Comparison of ENCODE assay signal across 1 cellular context in genomic region chr22:30404307-30404706, GRCh38.
TF ChIP-seq lines count a peak whose summit lies in the region.

No MANE protein-coding gene starts in this region.

TF ChIP-seq in HepG2, 621 proteins besides CTCF, POLR2A, EP300 and RAD21 (continues in another document):
- TF ChIP-seq FOXJ3 (CRISPR knock-in tag; IDR thresholded peaks at IDR 0.05; ENCODE audit: borderline replicate concordance), result 0 out of 2 replicates have a peak, but pooled peaks have one; percentile 41
- TF ChIP-seq BRD4 (CRISPR knock-in tag; IDR thresholded peaks at IDR 0.05), result no peak
- peak; percentile 34; the same call in 1 of the 2 replicates for TF ChIP-seq CREM (IDR thresholded peaks at IDR 0.05)
- no peak for TF ChIP-seq CREM (CRISPR knock-in tag; IDR thresholded peaks at IDR 0.05)
- TF ChIP-seq ONECUT2 (CRISPR knock-in tag; IDR thresholded peaks at IDR 0.05), result peak; percentile 59; the same call in 1 of the 2 replicates
- TF ChIP-seq ZMYM3 (CRISPR knock-in tag; IDR thresholded peaks at IDR 0.05), result peak; percentile 49; the same call in 1 of the 2 replicates
- TF ChIP-seq HDAC2 (CRISPR knock-in tag; IDR thresholded peaks at IDR 0.05), result peak; percentile 60; the same call in 1 of the 2 replicates
- TF ChIP-seq ESRRA (CRISPR knock-in tag; IDR thresholded peaks at IDR 0.05; ENCODE audit: low read depth), result peak; percentile 43; the same call in 1 of the 2 replicates
- 0 out of 2 replicates have a peak, but pooled peaks have one; percentile 27 for TF ChIP-seq SAP130 (CRISPR knock-in tag; IDR thresholded peaks at IDR 0.05; ENCODE audit: low read depth)
- TF ChIP-seq NCOA2 (CRISPR knock-in tag; IDR thresholded peaks at IDR 0.05), result 0 out of 2 replicates have a peak, but pooled peaks have one; percentile 22
- no peak for TF ChIP-seq ZNF232 (CRISPR knock-in tag; IDR thresholded peaks at IDR 0.05; ENCODE audit: borderline replicate concordance)
- TF ChIP-seq ZNF687 (CRISPR knock-in tag; IDR thresholded peaks at IDR 0.05), result peak; percentile 22; the same call in 1 of the 2 replicates
- no peak for TF ChIP-seq SOX6 (IDR thresholded peaks at IDR 0.05)
- TF ChIP-seq SOX6 (CRISPR knock-in tag; IDR thresholded peaks at IDR 0.05), result peak; percentile 51
- peak; percentile 78 for TF ChIP-seq NR2C2 (CRISPR knock-in tag; IDR thresholded peaks at IDR 0.05; ENCODE audit: borderline replicate concordance)
- TF ChIP-seq ETV5 (CRISPR knock-in tag; IDR thresholded peaks at IDR 0.05; ENCODE audit: borderline replicate concordance), result 0 out of 2 replicates have a peak, but pooled peaks have one; percentile 10
- 0 out of 2 replicates have a peak, but pooled peaks have one; percentile 41 for TF ChIP-seq ZBTB20 (CRISPR knock-in tag; IDR thresholded peaks at IDR 0.05; ENCODE audit: borderline replicate concordance, low read depth)
- 0 out of 2 replicates have a peak, but pooled peaks have one; percentile 20 for TF ChIP-seq ZMYM4 (CRISPR knock-in tag; IDR thresholded peaks at IDR 0.05)
- TF ChIP-seq SRF (IDR thresholded peaks at IDR 0.05; ENCODE audit: low read depth, low read length), result no peak
- TF ChIP-seq, protein P1, sequence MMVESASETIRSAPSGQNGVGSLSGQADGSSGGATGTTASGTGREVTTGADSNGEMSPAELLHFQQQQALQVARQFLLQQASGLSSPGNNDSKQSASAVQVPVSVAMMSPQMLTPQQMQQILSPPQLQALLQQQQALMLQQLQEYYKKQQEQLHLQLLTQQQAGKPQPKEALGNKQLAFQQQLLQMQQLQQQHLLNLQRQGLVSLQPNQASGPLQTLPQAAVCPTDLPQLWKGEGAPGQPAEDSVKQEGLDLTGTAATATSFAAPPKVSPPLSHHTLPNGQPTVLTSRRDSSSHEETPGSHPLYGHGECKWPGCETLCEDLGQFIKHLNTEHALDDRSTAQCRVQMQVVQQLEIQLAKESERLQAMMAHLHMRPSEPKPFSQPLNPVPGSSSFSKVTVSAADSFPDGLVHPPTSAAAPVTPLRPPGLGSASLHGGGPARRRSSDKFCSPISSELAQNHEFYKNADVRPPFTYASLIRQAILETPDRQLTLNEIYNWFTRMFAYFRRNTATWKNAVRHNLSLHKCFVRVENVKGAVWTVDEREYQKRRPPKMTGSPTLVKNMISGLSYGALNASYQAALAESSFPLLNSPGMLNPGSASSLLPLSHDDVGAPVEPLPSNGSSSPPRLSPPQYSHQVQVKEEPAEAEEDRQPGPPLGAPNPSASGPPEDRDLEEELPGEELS (CRISPR knock-in tag; IDR thresholded peaks at IDR 0.05), result peak; percentile 64
- TF ChIP-seq TFAP4 (IDR thresholded peaks at IDR 0.05; ENCODE audit: borderline replicate concordance, low read depth), result no peak
- TF ChIP-seq TEAD3 (CRISPR knock-in tag; optimal IDR thresholded peaks at IDR 0.05; ENCODE audit: borderline replicate concordance), result peak; percentile 64
- TF ChIP-seq HNF4G (IDR thresholded peaks at IDR 0.05; ENCODE audit: borderline replicate concordance, low read depth, low read length), result peak; percentile 72
- TF ChIP-seq HNF4G (CRISPR knock-in tag; IDR thresholded peaks at IDR 0.05; ENCODE audit: borderline replicate concordance, low read depth), result peak; percentile 65; the same call in 1 of the 2 replicates
- TF ChIP-seq, protein P2, sequence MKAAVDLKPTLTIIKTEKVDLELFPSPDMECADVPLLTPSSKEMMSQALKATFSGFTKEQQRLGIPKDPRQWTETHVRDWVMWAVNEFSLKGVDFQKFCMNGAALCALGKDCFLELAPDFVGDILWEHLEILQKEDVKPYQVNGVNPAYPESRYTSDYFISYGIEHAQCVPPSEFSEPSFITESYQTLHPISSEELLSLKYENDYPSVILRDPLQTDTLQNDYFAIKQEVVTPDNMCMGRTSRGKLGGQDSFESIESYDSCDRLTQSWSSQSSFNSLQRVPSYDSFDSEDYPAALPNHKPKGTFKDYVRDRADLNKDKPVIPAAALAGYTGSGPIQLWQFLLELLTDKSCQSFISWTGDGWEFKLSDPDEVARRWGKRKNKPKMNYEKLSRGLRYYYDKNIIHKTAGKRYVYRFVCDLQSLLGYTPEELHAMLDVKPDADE (CRISPR knock-in tag; IDR thresholded peaks at IDR 0.05), result no peak
- TF ChIP-seq GFI1 (CRISPR knock-in tag; IDR thresholded peaks at IDR 0.05; ENCODE audit: borderline replicate concordance), result 0 out of 2 replicates have a peak, but pooled peaks have one; percentile 20
- TF ChIP-seq ZBTB34 (CRISPR knock-in tag; IDR thresholded peaks at IDR 0.05), result peak; percentile 58; the same call in 1 of the 2 replicates
- TF ChIP-seq MIXL1 (CRISPR knock-in tag; IDR thresholded peaks at IDR 0.05), result 0 out of 2 replicates have a peak, but pooled peaks have one; percentile 24
- TF ChIP-seq LCORL (IDR thresholded peaks at IDR 0.05), result 0 out of 2 replicates have a peak, but pooled peaks have one; percentile 8
- peak; percentile 81 for TF ChIP-seq LCORL (CRISPR knock-in tag; IDR thresholded peaks at IDR 0.05)
- TF ChIP-seq MAFF (IDR thresholded peaks at IDR 0.05; ENCODE audit: low read depth, low read length), result peak; percentile 76
- no peak for TF ChIP-seq JUND (CRISPR knock-in tag; IDR thresholded peaks at IDR 0.05)
- TF ChIP-seq NR2F2 (IDR thresholded peaks at IDR 0.05; ENCODE audit: borderline replicate concordance, low read depth), result peak; percentile 74; the same call in 1 of the 2 replicates
- peak; percentile 59; the same call in 1 of the 2 replicates for TF ChIP-seq ZBTB37 (CRISPR knock-in tag; IDR thresholded peaks at IDR 0.05)
- TF ChIP-seq ZNF468 (CRISPR knock-in tag; IDR thresholded peaks at IDR 0.05), result no peak
- TF ChIP-seq ZNF329 (CRISPR knock-in tag; IDR thresholded peaks at IDR 0.05; ENCODE audit: low read depth), result no peak
- TF ChIP-seq SOX5 (CRISPR knock-in tag; IDR thresholded peaks at IDR 0.05; ENCODE audit: borderline replicate concordance), result peak; percentile 18; the same call in 1 of the 2 replicates
- TF ChIP-seq SP4 (CRISPR knock-in tag; IDR thresholded peaks at IDR 0.05), result 0 out of 2 replicates have a peak, but pooled peaks have one; percentile 39
- peak; percentile 57; the same call in 1 of the 2 replicates for TF ChIP-seq ZNF292 (CRISPR knock-in tag; IDR thresholded peaks at IDR 0.05; ENCODE audit: borderline replicate concordance, low read depth)
- peak; percentile 58 for TF ChIP-seq PHF21A (CRISPR knock-in tag; IDR thresholded peaks at IDR 0.05)
- 0 out of 2 replicates have a peak, but pooled peaks have one; percentile 19 for TF ChIP-seq TCF7 (IDR thresholded peaks at IDR 0.05; ENCODE audit: low read depth)
- TF ChIP-seq RXRB (CRISPR knock-in tag; IDR thresholded peaks at IDR 0.05; ENCODE audit: borderline replicate concordance), result peak; percentile 42; the same call in 1 of the 2 replicates
- peak; percentile 37; the same call in 1 of the 2 replicates for TF ChIP-seq HOXA3 (CRISPR knock-in tag; IDR thresholded peaks at IDR 0.05)
- no peak for TF ChIP-seq SSRP1 (CRISPR knock-in tag; IDR thresholded peaks at IDR 0.05)
- TF ChIP-seq, protein P3, sequence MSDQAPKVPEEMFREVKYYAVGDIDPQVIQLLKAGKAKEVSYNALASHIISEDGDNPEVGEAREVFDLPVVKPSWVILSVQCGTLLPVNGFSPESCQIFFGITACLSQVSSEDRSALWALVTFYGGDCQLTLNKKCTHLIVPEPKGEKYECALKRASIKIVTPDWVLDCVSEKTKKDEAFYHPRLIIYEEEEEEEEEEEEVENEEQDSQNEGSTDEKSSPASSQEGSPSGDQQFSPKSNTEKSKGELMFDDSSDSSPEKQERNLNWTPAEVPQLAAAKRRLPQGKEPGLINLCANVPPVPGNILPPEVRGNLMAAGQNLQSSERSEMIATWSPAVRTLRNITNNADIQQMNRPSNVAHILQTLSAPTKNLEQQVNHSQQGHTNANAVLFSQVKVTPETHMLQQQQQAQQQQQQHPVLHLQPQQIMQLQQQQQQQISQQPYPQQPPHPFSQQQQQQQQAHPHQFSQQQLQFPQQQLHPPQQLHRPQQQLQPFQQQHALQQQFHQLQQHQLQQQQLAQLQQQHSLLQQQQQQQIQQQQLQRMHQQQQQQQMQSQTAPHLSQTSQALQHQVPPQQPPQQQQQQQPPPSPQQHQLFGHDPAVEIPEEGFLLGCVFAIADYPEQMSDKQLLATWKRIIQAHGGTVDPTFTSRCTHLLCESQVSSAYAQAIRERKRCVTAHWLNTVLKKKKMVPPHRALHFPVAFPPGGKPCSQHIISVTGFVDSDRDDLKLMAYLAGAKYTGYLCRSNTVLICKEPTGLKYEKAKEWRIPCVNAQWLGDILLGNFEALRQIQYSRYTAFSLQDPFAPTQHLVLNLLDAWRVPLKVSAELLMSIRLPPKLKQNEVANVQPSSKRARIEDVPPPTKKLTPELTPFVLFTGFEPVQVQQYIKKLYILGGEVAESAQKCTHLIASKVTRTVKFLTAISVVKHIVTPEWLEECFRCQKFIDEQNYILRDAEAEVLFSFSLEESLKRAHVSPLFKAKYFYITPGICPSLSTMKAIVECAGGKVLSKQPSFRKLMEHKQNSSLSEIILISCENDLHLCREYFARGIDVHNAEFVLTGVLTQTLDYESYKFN (CRISPR knock-in tag; conservative IDR thresholded peaks at IDR 0.05), result peak; percentile 77
- peak; percentile 29; the same call in 1 of the 2 replicates for TF ChIP-seq ARID5B (CRISPR knock-in tag; IDR thresholded peaks at IDR 0.05)
